ENCODE assay signal across 11 cellular contexts in the genomic region with DNA sequence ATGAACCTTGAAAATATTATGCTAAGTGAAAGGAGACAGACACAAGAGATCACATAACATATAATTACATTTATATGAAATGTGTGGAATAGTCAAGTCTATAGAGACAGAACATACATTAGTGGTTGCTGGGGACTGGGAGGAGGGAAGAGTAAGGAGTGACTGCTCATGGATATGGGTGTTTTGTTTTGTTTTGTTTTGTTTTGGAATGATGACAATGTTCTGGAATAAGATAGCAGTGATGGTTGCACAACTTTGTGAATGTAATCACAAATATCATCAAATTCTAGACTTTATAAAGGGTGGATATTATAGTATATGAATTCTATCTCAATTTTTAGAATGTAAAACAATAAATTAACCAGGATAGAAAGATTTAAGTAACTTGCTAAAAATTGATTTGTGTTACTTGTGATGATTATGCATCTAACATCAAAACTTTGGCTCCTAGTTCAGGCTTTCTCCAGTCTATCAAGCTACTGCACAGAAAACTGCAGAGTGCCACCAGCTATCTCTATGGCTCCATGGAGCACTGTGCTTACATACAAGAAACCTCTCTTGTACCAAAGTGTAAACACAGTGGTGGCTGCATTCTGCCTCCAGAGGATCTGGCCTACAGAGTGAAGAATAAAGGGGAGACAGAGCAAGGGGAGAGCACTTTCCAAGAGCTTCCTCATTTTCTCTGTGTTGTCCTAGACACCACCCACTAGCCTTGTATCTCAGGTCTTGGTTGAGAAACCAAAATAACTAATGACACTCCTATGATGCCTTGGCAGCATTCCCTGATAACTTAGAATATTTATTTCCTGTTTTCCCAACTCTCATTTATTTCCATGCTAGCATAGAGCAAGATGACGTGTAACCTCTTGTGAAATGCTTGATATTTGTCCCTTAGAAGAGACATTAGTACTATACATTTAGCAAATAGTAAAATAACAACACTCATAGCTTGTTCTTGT. TPM values are rescaled to one million over a fixed set of nuclear protein-coding genes. Genes with fewer than 3 reads are reported as not detected.
DNase-seq lines count a peak whose midpoint lies in the region; ATAC-seq and TF ChIP-seq lines count a peak whose summit lies in the region.
"Had no signal": no experiment of that assay in that cellular context is flagged by ENCODE, and none has a peak within 500 bp of the region (broad histone marks: within the 10 kb centered on the region; RNA-seq: fewer than 3 reads in every experiment).

No MANE protein-coding gene starts in this region.

- H3K9me3 Mint-ChIP-seq in activated CD4-positive, alpha-beta memory T cell treated with anti-CD3 and anti-CD28 coated beads, Interleukin-2, amount 10 ng/mL, durations not matched to agents 7 days and 5 days, result no peaks in the 10 kb centered on the region

- TF ChIP-seq POLR2A in uterus (IDR thresholded peaks at IDR 0.05), result no peak

- H3K27ac ChIP-seq in PC-9 (peak overlapping the region; percentile 95), mucosa of rectum (ENCODE audit: low read depth in 2 of 2, low read length in 2 of 2) (peak overlapping the region; percentile 61 to 66), uterus (peak overlapping the region; percentile 70 to 86)

- no peaks in the 10 kb centered on the region for H3K4me1 Mint-ChIP-seq in activated CD4-positive, alpha-beta memory T cell treated with anti-CD3 and anti-CD28 coated beads, Interleukin-2, amount 10 ng/mL, durations not matched to agents 7 days and 5 days

- no peak for TF ChIP-seq CTCF in PC-9 (conservative IDR thresholded peaks at IDR 0.05)
- no peak for TF ChIP-seq CTCF in uterus (IDR thresholded peaks at IDR 0.05)

- DNase-seq in PC-9 (peak; percentile 56 to 98), uterus (peak in 1 of 2 donors; percentile 38), NCI-H69 (lab: John Stamatoyannopoulos, UW) (no peak)
- DNase-seq in activated CD4-positive, alpha-beta memory T cell treated with anti-CD3 and anti-CD28 coated beads, Interleukin-2, amount 10 ng/mL, durations not matched to agents 7 days and 5 days, result no peak
- DNase-seq: activated naive CD4-positive, alpha-beta T cell treated with Interleukin-2 at 50 U/mL for 16 hours; NCI-H1436; T-helper 2 cell had no signal

- POLR2A ChIA-PET in PC-9 (lab: Charles Lee; ENCODE audit: unreplicated experiment), result interaction anchor here (0.5 to 0.8 kb wide), 4 partner anchors 47 to 71 kb away, joined by 4 to 10 read pairs (median 4); no protein-coding TSS in a partner anchor
- POLR2A ChIA-PET in activated CD4-positive, alpha-beta memory T cell treated with anti-CD3 and anti-CD28 coated beads, Interleukin-2, amount 10 ng/mL, durations not matched to agents 7 days and 5 days (lab: Charles Lee), result no interaction called here

- intact Hi-C loops in PC-9 (cut with micrococcal nuclease; ENCODE audit: unreplicated experiment) (loop anchor here (1.0 to 2.0 kb wide), 6 partner anchors 33 to 220 kb away; no protein-coding TSS in a partner anchor), uterus (cut with DNase I; ENCODE audit: low total_unique reads) (no loop called here)

- 0 out of 2 replicates have a peak overlapping the region, but pooled peaks have one; percentile 19 for H2AFZ ChIP-seq in PC-9

- no peaks in the 10 kb centered on the region for H3K79me2 ChIP-seq in PC-9 (ENCODE audit: low read depth)

- H3K9ac ChIP-seq in mucosa of rectum (ENCODE audit: low read depth in 1 of 2, low read length in 2 of 2), result no peak overlapping the region

- H3K4me2 ChIP-seq in PC-9, result peak overlapping the region; percentile 54

- no peaks in the 10 kb centered on the region for H3K27me3 Mint-ChIP-seq in activated CD4-positive, alpha-beta memory T cell treated with anti-CD3 and anti-CD28 coated beads, Interleukin-2, amount 10 ng/mL, durations not matched to agents 7 days and 5 days

- H3K4me3 Mint-ChIP-seq in activated CD4-positive, alpha-beta memory T cell treated with anti-CD3 and anti-CD28 coated beads, Interleukin-2, amount 10 ng/mL, durations not matched to agents 7 days and 5 days, result no peak overlapping the region

- TSS peak; percentile 80 for BruUV-seq in PC-9 (replicated peaks; lab: Mats Ljungman, UMichigan)

- no peaks in the 10 kb centered on the region for H3K36me3 ChIP-seq in PC-9 (ENCODE audit: low read depth)
- H3K36me3 ChIP-seq in mucosa of rectum (ENCODE audit: control insufficient read depth in 2 of 2, insufficient read depth in 2 of 2, low read length in 2 of 2), result no peaks in the 10 kb centered on the region
- H3K36me3 ChIP-seq in uterus, result no peaks in the 10 kb centered on the region

- H3K9me2 ChIP-seq in PC-9 (ENCODE audit: insufficient read depth), result no peaks in the 10 kb centered on the region

- H3F3A ChIP-seq in PC-9 (ENCODE audit: insufficient read depth, low read depth), result peaks cover 37% of the 10 kb centered on the region

- peak; percentile 77 for ATAC-seq in esophagus mucosa
- ATAC-seq in HG03378 (IDR thresholded peaks at IDR 0.05; ENCODE audit: unreplicated experiment), result no peak
- no peak for ATAC-seq in HG03280 (IDR thresholded peaks at IDR 0.05; ENCODE audit: unreplicated experiment)

- H3K9me3 ChIP-seq in PC-9 (ENCODE audit: insufficient read depth, low read depth) (peaks cover 9% of the 10 kb centered on the region; the same call in 1 of the 2 replicates), mucosa of rectum (ENCODE audit: control insufficient read depth in 2 of 2, low read length in 2 of 2) (no peaks in the 10 kb centered on the region), uterus (no peaks in the 10 kb centered on the region)

- H3K4me1 ChIP-seq in PC-9 (replicated peaks; ENCODE audit: insufficient read depth) (peaks cover 37% of the 10 kb centered on the region), mucosa of rectum (ENCODE audit: control insufficient read depth in 2 of 2, insufficient read depth in 2 of 2, low read length in 2 of 2) (peaks cover 0 to 3% of the 10 kb centered on the region in 2 donors), uterus (peaks cover 0 to 8% of the 10 kb centered on the region in 2 donors)

- H3K4me3 ChIP-seq in PC-9 (peak overlapping the region; percentile 14; the same call in 1 of the 2 replicates), mucosa of rectum (ENCODE audit: low read length in 2 of 2) (no peak overlapping the region), uterus (no peak overlapping the region)

- CTCF ChIA-PET in PC-9 (lab: Charles Lee), result interaction anchor here (1.6 kb wide), 1 partner anchor 58 kb away, joined by 8 read pairs; no protein-coding TSS in a partner anchor
- CTCF ChIA-PET in activated CD4-positive, alpha-beta memory T cell treated with anti-CD3 and anti-CD28 coated beads, Interleukin-2, amount 10 ng/mL, durations not matched to agents 7 days and 5 days (lab: Charles Lee), result no interaction called here

- no peaks in the 10 kb centered on the region for H4K20me1 ChIP-seq in PC-9 (ENCODE audit: insufficient read depth)

- no peaks in the 10 kb centered on the region for H3K36me3 Mint-ChIP-seq in activated CD4-positive, alpha-beta memory T cell treated with anti-CD3 and anti-CD28 coated beads, Interleukin-2, amount 10 ng/mL, durations not matched to agents 7 days and 5 days (ENCODE audit: low read depth)

- H3K27me3 ChIP-seq in PC-9 (ENCODE audit: insufficient read depth, low read depth), result no peaks in the 10 kb centered on the region
- no peaks in the 10 kb centered on the region for H3K27me3 ChIP-seq in mucosa of rectum (ENCODE audit: control insufficient read depth in 2 of 2, insufficient read depth in 2 of 2, low read length in 2 of 2)
- no peaks in the 10 kb centered on the region for H3K27me3 ChIP-seq in uterus

- no peak overlapping the region for H3K27ac Mint-ChIP-seq in activated CD4-positive, alpha-beta memory T cell treated with anti-CD3 and anti-CD28 coated beads, Interleukin-2, amount 10 ng/mL, durations not matched to agents 7 days and 5 days

RNA-seq across cellular contexts. Expression of gene PHLDB2, which starts 57.1 kb away (rescaled TPM):
- total RNA-seq in PC-9 (2021), result 42.7 and 55.0 TPM in 2 replicates
- total RNA-seq in esophagus mucosa, result 22.2 TPM
- total RNA-seq in uterus, result 100 to 1,000 TPM in 1 of 4 donors, 10 to 100 TPM in 3; 56.9 to 108 (median 68.7) TPM
- 1 to 10 TPM; 4.6 to 6.3 TPM for total RNA-seq in activated CD4-positive, alpha-beta memory T cell treated with anti-CD3 and anti-CD28 coated beads, Interleukin-2, amount 10 ng/mL, durations not matched to agents 7 days and 5 days

Comparison
In these comparisons a context has a peak if more than half of its experiments do, and no peak if none do; other contexts are left out.
1. DNase-seq: peak in PC-9 (2 of 2); none in activated CD4-positive, alpha-beta memory T cell treated with anti-CD3 and anti-CD28 coated beads, Interleukin-2, amount 10 ng/mL, durations not matched to agents 7 days and 5 days (single experiment) and NCI-H69 (single experiment).
2. Peak in every context shown above with its lines, with median percentiles within 50 percentile points of each other: H3K27ac ChIP-seq.